In genomic region chr2:62293490-62294212, GRCh38 we compare ENCODE assay signal across 9 cellular contexts.
DNase-seq lines count a peak whose midpoint lies in the region; ATAC-seq and TF ChIP-seq lines count a peak whose summit lies in the region.
"Had no signal": no experiment of that assay in that cellular context is flagged by ENCODE, and none has a peak within 500 bp of the region (broad histone marks: within the 10 kb centered on the region; RNA-seq: fewer than 3 reads in every experiment).

No MANE protein-coding gene starts in this region.

- H3K4me1 ChIP-seq in GM23338 (ENCODE audit: insufficient read depth) (peaks cover 4% of the 10 kb centered on the region; the same call in 1 of the 2 replicates), muscle layer of colon (ENCODE audit: insufficient read depth, low read length) (peaks cover 31% of the 10 kb centered on the region)

- peak overlapping the region; percentile 78; the same call in 1 of the 2 replicates for H2AFZ ChIP-seq in GM23338

- no peaks in the 10 kb centered on the region; the same call in 2 of the 3 replicates for H3K9me3 Mint-ChIP-seq in GM23338
- no peaks in the 10 kb centered on the region for H3K9me3 Mint-ChIP-seq in HFFc6

- no peaks in the 10 kb centered on the region for H3K36me3 ChIP-seq in GM23338 (ENCODE audit: insufficient read depth)
- no peaks in the 10 kb centered on the region for H3K36me3 ChIP-seq in muscle layer of colon (ENCODE audit: insufficient read depth, low read length)

- H3K4me3 Mint-ChIP-seq in GM23338 (no peak overlapping the region), HFFc6 (no peak overlapping the region)

- peak; percentile 96 for ATAC-seq in GM23338

- H3K27me3 Mint-ChIP-seq in GM23338 (ENCODE audit: insufficient read depth, low read depth, poor library complexity) (peaks cover 2% of the 10 kb centered on the region), HFFc6 (ENCODE audit: insufficient read depth) (peaks cover 28% of the 10 kb centered on the region)

- peaks cover 7% of the 10 kb centered on the region; the same call in 2 of the 3 replicates for H3K4me1 Mint-ChIP-seq in GM23338
- H3K4me1 Mint-ChIP-seq in HFFc6 (ENCODE audit: low read depth), result no peaks in the 10 kb centered on the region; the same call in 1 of the 2 replicates

- no peak for TF ChIP-seq CTCF in GM23338 (conservative IDR thresholded peaks at IDR 0.05; ENCODE audit: low read depth in 2 of 2)
- TF ChIP-seq CTCF in epithelial cell of esophagus (IDR thresholded peaks at IDR 0.05; ENCODE audit: insufficient read depth, low read depth, low read length, missing control alignments), result no peak
- no peak for TF ChIP-seq CTCF in HFFc6 (IDR thresholded peaks at IDR 0.05)

- no peaks in the 10 kb centered on the region for H3K36me3 Mint-ChIP-seq in GM23338 (ENCODE audit: low read depth)
- no peaks in the 10 kb centered on the region for H3K36me3 Mint-ChIP-seq in HFFc6 (ENCODE audit: low read depth)

- H3K4me2 ChIP-seq in GM23338, result no peak overlapping the region

- H4K20me1 ChIP-seq in GM23338 (replicated peaks; ENCODE audit: insufficient read depth), result no peaks in the 10 kb centered on the region

- DNase-seq in AG20443 (ENCODE audit: low spot score) (peak; percentile 45), GM23338 (ENCODE audit: low spot score) (peak; percentile 83), NCI-H2171 treated with DMSO at 0.1 percent for 48 hours (lab: John Stamatoyannopoulos, UW) (peak; percentile 67), epithelial cell of esophagus (ENCODE audit: low read depth) (peak; percentile 85), GDM1 (lab: John Stamatoyannopoulos, UW) (no peak), HFFc6 (no peak)
- no peak for DNase-seq in stimulated activated CD4-positive, alpha-beta T cell treated with anti-CD3 and anti-CD28 coated beads, Interleukin-4, amount 100 ng/mL, for 4 hours
- DNase-seq: DND-41 had no signal

- H3K9me2 ChIP-seq in GM23338 (ENCODE audit: insufficient read depth), result peaks cover 3% of the 10 kb centered on the region; the same call in 1 of the 2 replicates

- peak overlapping the region; percentile 36 for H3K9ac ChIP-seq in muscle layer of colon (ENCODE audit: low read length)

- H3K27ac Mint-ChIP-seq in GM23338 (no peak overlapping the region), HFFc6 (no peak overlapping the region)

- H3K27ac ChIP-seq in GM23338 (ENCODE audit: low read depth), result no peak overlapping the region
- peak overlapping the region; percentile 76 for H3K27ac ChIP-seq in muscle layer of colon (ENCODE audit: low read depth, low read length)

- no peaks in the 10 kb centered on the region for H3K9me3 ChIP-seq in muscle layer of colon (ENCODE audit: low read length)

- H3K27me3 ChIP-seq in GM23338 (ENCODE audit: insufficient read depth) (no peaks in the 10 kb centered on the region), muscle layer of colon (ENCODE audit: control insufficient read depth in 1 of 2, insufficient read depth in 2 of 2, low read length in 2 of 2) (no peaks in the 10 kb centered on the region)

- no peaks in the 10 kb centered on the region for H3K79me2 ChIP-seq in GM23338 (replicated peaks; ENCODE audit: insufficient read depth)

- H3K4me3 ChIP-seq in GM23338, result no peak overlapping the region
- no peak overlapping the region for H3K4me3 ChIP-seq in epithelial cell of esophagus (ENCODE audit: low read length)
- peak overlapping the region in 1 of 2 donors; percentile 30 for H3K4me3 ChIP-seq in muscle layer of colon (ENCODE audit: low read depth in 1 of 2, low read length in 2 of 2)

- no peaks in the 10 kb centered on the region for H3F3A ChIP-seq in GM23338 (replicated peaks; ENCODE audit: low read depth)

TF ChIP-seq in GM23338, 12 proteins besides CTCF, POLR2A, EP300 and RAD21 (continues in another document):
- TF ChIP-seq, protein P1, sequence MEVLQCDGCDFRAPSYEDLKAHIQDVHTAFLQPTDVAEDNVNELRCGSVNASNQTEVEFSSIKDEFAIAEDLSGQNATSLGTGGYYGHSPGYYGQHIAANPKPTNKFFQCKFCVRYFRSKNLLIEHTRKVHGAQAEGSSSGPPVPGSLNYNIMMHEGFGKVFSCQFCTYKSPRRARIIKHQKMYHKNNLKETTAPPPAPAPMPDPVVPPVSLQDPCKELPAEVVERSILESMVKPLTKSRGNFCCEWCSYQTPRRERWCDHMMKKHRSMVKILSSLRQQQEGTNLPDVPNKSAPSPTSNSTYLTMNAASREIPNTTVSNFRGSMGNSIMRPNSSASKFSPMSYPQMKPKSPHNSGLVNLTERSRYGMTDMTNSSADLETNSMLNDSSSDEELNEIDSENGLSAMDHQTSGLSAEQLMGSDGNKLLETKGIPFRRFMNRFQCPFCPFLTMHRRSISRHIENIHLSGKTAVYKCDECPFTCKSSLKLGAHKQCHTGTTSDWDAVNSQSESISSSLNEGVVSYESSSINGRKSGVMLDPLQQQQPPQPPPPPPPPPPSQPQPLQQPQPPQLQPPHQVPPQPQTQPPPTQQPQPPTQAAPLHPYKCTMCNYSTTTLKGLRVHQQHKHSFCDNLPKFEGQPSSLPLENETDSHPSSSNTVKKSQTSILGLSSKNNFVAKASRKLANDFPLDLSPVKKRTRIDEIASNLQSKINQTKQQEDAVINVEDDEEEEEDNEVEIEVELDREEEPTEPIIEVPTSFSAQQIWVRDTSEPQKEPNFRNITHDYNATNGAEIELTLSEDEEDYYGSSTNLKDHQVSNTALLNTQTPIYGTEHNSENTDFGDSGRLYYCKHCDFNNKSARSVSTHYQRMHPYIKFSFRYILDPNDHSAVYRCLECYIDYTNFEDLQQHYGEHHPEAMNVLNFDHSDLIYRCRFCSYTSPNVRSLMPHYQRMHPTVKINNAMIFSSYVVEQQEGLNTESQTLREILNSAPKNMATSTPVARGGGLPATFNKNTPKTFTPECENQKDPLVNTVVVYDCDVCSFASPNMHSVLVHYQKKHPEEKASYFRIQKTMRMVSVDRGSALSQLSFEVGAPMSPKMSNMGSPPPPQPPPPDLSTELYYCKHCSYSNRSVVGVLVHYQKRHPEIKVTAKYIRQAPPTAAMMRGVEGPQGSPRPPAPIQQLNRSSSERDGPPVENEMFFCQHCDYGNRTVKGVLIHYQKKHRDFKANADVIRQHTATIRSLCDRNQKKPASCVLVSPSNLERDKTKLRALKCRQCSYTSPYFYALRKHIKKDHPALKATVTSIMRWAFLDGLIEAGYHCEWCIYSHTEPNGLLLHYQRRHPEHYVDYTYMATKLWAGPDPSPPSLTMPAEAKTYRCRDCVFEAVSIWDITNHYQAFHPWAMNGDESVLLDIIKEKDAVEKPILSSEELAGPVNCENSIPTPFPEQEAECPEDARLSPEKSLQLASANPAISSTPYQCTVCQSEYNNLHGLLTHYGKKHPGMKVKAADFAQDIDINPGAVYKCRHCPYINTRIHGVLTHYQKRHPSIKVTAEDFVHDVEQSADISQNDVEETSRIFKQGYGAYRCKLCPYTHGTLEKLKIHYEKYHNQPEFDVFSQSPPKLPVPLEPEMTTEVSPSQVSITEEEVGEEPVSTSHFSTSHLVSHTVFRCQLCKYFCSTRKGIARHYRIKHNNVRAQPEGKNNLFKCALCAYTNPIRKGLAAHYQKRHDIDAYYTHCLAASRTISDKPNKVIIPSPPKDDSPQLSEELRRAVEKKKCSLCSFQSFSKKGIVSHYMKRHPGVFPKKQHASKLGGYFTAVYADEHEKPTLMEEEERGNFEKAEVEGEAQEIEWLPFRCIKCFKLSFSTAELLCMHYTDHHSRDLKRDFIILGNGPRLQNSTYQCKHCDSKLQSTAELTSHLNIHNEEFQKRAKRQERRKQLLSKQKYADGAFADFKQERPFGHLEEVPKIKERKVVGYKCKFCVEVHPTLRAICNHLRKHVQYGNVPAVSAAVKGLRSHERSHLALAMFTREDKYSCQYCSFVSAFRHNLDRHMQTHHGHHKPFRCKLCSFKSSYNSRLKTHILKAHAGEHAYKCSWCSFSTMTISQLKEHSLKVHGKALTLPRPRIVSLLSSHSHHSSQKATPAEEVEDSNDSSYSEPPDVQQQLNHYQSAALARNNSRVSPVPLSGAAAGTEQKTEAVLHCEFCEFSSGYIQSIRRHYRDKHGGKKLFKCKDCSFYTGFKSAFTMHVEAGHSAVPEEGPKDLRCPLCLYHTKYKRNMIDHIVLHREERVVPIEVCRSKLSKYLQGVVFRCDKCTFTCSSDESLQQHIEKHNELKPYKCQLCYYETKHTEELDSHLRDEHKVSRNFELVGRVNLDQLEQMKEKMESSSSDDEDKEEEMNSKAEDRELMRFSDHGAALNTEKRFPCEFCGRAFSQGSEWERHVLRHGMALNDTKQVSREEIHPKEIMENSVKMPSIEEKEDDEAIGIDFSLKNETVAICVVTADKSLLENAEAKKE (CRISPR knock-in tag; IDR thresholded peaks at IDR 0.05), result no peak
- TF ChIP-seq NANOG (IDR thresholded peaks at IDR 0.05; ENCODE audit: borderline replicate concordance) (no peak), POLR2AphosphoS5 (IDR thresholded peaks at IDR 0.05; ENCODE audit: low read depth) (no peak), EZH2 (IDR thresholded peaks at IDR 0.05; ENCODE audit: low read depth, unreplicated experiment) (no peak), JUNB (IDR thresholded peaks at IDR 0.05; ENCODE audit: unreplicated experiment) (no peak), ZNF331 (CRISPR knock-in tag; IDR thresholded peaks at IDR 0.05; ENCODE audit: low read depth) (no peak), EZH2phosphoT487 (IDR thresholded peaks at IDR 0.05; ENCODE audit: unreplicated experiment) (no peak), CREB1 (CRISPR knock-in tag; IDR thresholded peaks at IDR 0.05; ENCODE audit: low read depth) (no peak)
- TF ChIP-seq, protein P2, sequence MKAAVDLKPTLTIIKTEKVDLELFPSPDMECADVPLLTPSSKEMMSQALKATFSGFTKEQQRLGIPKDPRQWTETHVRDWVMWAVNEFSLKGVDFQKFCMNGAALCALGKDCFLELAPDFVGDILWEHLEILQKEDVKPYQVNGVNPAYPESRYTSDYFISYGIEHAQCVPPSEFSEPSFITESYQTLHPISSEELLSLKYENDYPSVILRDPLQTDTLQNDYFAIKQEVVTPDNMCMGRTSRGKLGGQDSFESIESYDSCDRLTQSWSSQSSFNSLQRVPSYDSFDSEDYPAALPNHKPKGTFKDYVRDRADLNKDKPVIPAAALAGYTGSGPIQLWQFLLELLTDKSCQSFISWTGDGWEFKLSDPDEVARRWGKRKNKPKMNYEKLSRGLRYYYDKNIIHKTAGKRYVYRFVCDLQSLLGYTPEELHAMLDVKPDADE (IDR thresholded peaks at IDR 0.05), result no peak

Comparison
In these comparisons a context has a peak if more than half of its experiments do, and no peak if none do; other contexts are left out.
1. DNase-seq: peak in AG20443 (single experiment), GM23338 (single experiment), NCI-H2171 treated with DMSO at 0.1 percent for 48 hours (single experiment) and epithelial cell of esophagus (single experiment); none in GDM1 (single experiment), stimulated activated CD4-positive, alpha-beta T cell treated with anti-CD3 and anti-CD28 coated beads, Interleukin-4, amount 100 ng/mL, for 4 hours (0 of 2) and HFFc6 (single experiment).